ENCODE assay signal across 26 cellular contexts in genomic region chr18:24853076-24853475, GRCh38.
"Had no signal": no experiment of that assay in that cellular context is flagged by ENCODE, and none has a peak within 500 bp of the region (broad histone marks: within the 10 kb centered on the region; RNA-seq: fewer than 3 reads in every experiment).

No MANE protein-coding gene starts in this region.

- H3K4me1 ChIP-seq: esophagus squamous epithelium, heart right ventricle, lower lobe of right lung, psoas muscle, sigmoid colon, testis, tibial artery, upper lobe of left lung had no signal

- ATAC-seq: effector memory CD8-positive, alpha-beta T cell; heart right ventricle; left ventricle myocardium superior; lower lobe of right lung; natural killer cell; psoas muscle; right cardiac atrium; stimulated activated memory B cell treated with anti-CD40 and anti-IgM and Interleukin-4, amounts not matched to agents 10 μg/mL and 1 μg/mL and 100 μg/mL, for 72 hours; stimulated activated naive CD8-positive, alpha-beta T cell treated with anti-CD3 and anti-CD28 coated beads, Interleukin-15, Interleukin-2, amounts not matched to agents 100 U/mL and 50 U/mL, for 24 hours had no signal

- H3K36me3 ChIP-seq: esophagus squamous epithelium, heart right ventricle, lower lobe of right lung, ovary, sigmoid colon, tibial artery, upper lobe of left lung had no signal

- H3K27ac ChIP-seq: esophagus squamous epithelium, heart right ventricle, lower lobe of right lung, ovary, psoas muscle, sigmoid colon, testis, tibial artery, upper lobe of left lung had no signal

- H3K4me1 Mint-ChIP-seq: mesothelial cell of epicardium; natural killer cell; stimulated activated memory B cell treated with anti-CD40 and anti-IgM and Interleukin-4, amounts not matched to agents 10 μg/mL and 1 μg/mL and 100 μg/mL, for 72 hours had no signal

- DNase-seq: dermis blood vessel endothelial cell; effector memory CD8-positive, alpha-beta T cell; erythroblast; esophagus squamous epithelium; foreskin melanocyte; glutamatergic neuron; heart right ventricle; hippocampal formation; kidney glomerular epithelial cell; left ventricle myocardium superior; lower lobe of right lung; natural killer cell; occipital lobe; ovary; posterior cingulate gyrus; psoas muscle; right cardiac atrium; sigmoid colon; stimulated activated CD4-positive, alpha-beta T cell treated with anti-CD3 and anti-CD28 coated beads, Interleukin-4, amount 100 ng/mL, for 4 hours; stimulated activated naive CD8-positive, alpha-beta T cell treated with anti-CD3 and anti-CD28 coated beads, Interleukin-15, Interleukin-2, amounts not matched to agents 100 U/mL and 50 U/mL, for 24 hours; substantia nigra; testis; tibial artery; upper lobe of left lung had no signal

- H3K4me3 ChIP-seq: esophagus squamous epithelium, heart right ventricle, lower lobe of right lung, ovary, psoas muscle, sigmoid colon, testis, tibial artery, upper lobe of left lung had no signal

- H3K27ac Mint-ChIP-seq: effector memory CD8-positive, alpha-beta T cell; mesothelial cell of epicardium; natural killer cell; stimulated activated memory B cell treated with anti-CD40 and anti-IgM and Interleukin-4, amounts not matched to agents 10 μg/mL and 1 μg/mL and 100 μg/mL, for 72 hours had no signal

- H3K4me3 Mint-ChIP-seq: effector memory CD8-positive, alpha-beta T cell; mesothelial cell of epicardium; natural killer cell; stimulated activated memory B cell treated with anti-CD40 and anti-IgM and Interleukin-4, amounts not matched to agents 10 μg/mL and 1 μg/mL and 100 μg/mL, for 72 hours had no signal

- H3K9me3 Mint-ChIP-seq: mesothelial cell of epicardium; stimulated activated memory B cell treated with anti-CD40 and anti-IgM and Interleukin-4, amounts not matched to agents 10 μg/mL and 1 μg/mL and 100 μg/mL, for 72 hours had no signal

- H3K27me3 Mint-ChIP-seq: effector memory CD8-positive, alpha-beta T cell had no signal

- H3K27me3 ChIP-seq: ovary, sigmoid colon, testis, upper lobe of left lung had no signal

- H3K36me3 Mint-ChIP-seq: mesothelial cell of epicardium; natural killer cell; stimulated activated memory B cell treated with anti-CD40 and anti-IgM and Interleukin-4, amounts not matched to agents 10 μg/mL and 1 μg/mL and 100 μg/mL, for 72 hours had no signal
